9 cellular contexts compared by ENCODE assay signal in genomic region chr19:17294051-17294891, GRCh38. TPM values are rescaled to one million over a fixed set of nuclear protein-coding genes. Genes with fewer than 3 reads are reported as not detected.
DNase-seq lines count a peak whose midpoint lies in the region; ATAC-seq and TF ChIP-seq lines count a peak whose summit lies in the region.
"Had no signal": no experiment of that assay in that cellular context is flagged by ENCODE, and none has a peak within 500 bp of the region (broad histone marks: within the 10 kb centered on the region; RNA-seq: fewer than 3 reads in every experiment).

No MANE protein-coding gene starts in this region.

- peak; percentile 44 for DNase-seq in Daoy (ENCODE audit: low read depth)
- peak; percentile 80 for DNase-seq in NAMALWA (ENCODE audit: low spot score)
- peak; percentile 80 to 83 for DNase-seq in activated T-cell treated with anti-CD3 and anti-CD28 coated beads, Interleukin-2, amount 50 U/mL, for 48 hours
- DNase-seq in mucosa of descending colon: peak; percentile 62 to 73 (median 72)
- no peak for DNase-seq in SW 1271 (lab: John Stamatoyannopoulos, UW)
- no peak for DNase-seq in occipital lobe (lab: John Stamatoyannopoulos, UW)
- no peak for DNase-seq in NCI-H2029 (lab: John Stamatoyannopoulos, UW)

- no peaks in the 10 kb centered on the region for H3K36me3 ChIP-seq in mucosa of descending colon (ENCODE audit: low read depth)

- ATAC-seq in mucosa of descending colon (peak; percentile 35), HG03139 (IDR thresholded peaks at IDR 0.05; ENCODE audit: unreplicated experiment) (no peak)

- H3K9me3 ChIP-seq in mucosa of descending colon: no peaks in the 10 kb centered on the region
- H3K9me3 ChIP-seq: neutrophil had no signal

- peaks cover 11% of the 10 kb centered on the region for H3K4me1 ChIP-seq in mucosa of descending colon (ENCODE audit: low read depth)

- intact Hi-C loops in mucosa of descending colon (cut with DNase I, micrococcal nuclease): loop anchor here in 1 of 2 donors (10.0 kb wide), 1 partner anchor 101 kb away; the partner anchor contains the start of gene CCDC194

- no peak for TF ChIP-seq CTCF in mucosa of descending colon (IDR thresholded peaks at IDR 0.05)

- H3K4me3 ChIP-seq in mucosa of descending colon: no peak overlapping the region

RNA-seq across cellular contexts. Expression of gene ABHD8, which starts 9.0 kb away (rescaled TPM):
- total RNA-seq in Daoy (2014; rRNA removed; shearing (Covaris generic)): 7.6 and 11.6 TPM in 2 replicates
- total RNA-seq in mucosa of descending colon (10 to 100 TPM in 1 of 3 donors, 1 to 10 TPM in 2; 3.0 to 18.0 (median 4.5) TPM), occipital lobe (20.6 TPM)

RNA-seq across cellular contexts. Expression of gene MRPL34, which starts 11.4 kb away (rescaled TPM):
- 68.9 and 94.4 TPM in 2 replicates for total RNA-seq in Daoy (2014; rRNA removed; shearing (Covaris generic))
- total RNA-seq in mucosa of descending colon: 100 to 1,000 TPM; 124 to 148 (median 145) TPM
- 9.0 TPM for total RNA-seq in occipital lobe

RNA-seq across cellular contexts. Expression of gene ANKLE1, which starts 12.6 kb away (rescaled TPM):
- total RNA-seq in Daoy (2014; rRNA removed; shearing (Covaris generic)): 1.6 and 2.3 TPM in 2 replicates
- total RNA-seq in mucosa of descending colon: 1 to 10 TPM in 1 of 3 donors, under 1 TPM in 2; 0.23 to 1.9 (median 0.80) TPM
- 0.94 TPM for total RNA-seq in occipital lobe

RNA-seq across cellular contexts. Expression of gene DDA1, which starts 15.1 kb away (rescaled TPM):
- 50.1 and 63.0 TPM in 2 replicates for total RNA-seq in Daoy (2014; rRNA removed; shearing (Covaris generic))
- 10 to 100 TPM; 38.3 to 51.4 (median 48.3) TPM for total RNA-seq in mucosa of descending colon
- total RNA-seq in occipital lobe: 10.0 TPM

RNA-seq across cellular contexts. Expression of gene BABAM1, which starts 27.0 kb away (rescaled TPM):
- 174 and 192 TPM in 2 replicates for total RNA-seq in Daoy (2014; rRNA removed; shearing (Covaris generic))
- total RNA-seq in mucosa of descending colon: 10 to 100 TPM; 64.6 to 80.3 (median 76.2) TPM
- 59.0 TPM for total RNA-seq in occipital lobe

Comparison
In these comparisons a context has a peak if more than half of its experiments do, and no peak if none do; other contexts are left out.
1. DNase-seq: peak in Daoy (single experiment), NAMALWA (single experiment), activated T-cell treated with anti-CD3 and anti-CD28 coated beads, Interleukin-2, amount 50 U/mL, for 48 hours (2 of 2) and mucosa of descending colon (3 of 3); none in SW 1271 (0 of 2), occipital lobe (single experiment) and NCI-H2029 (single experiment).